ENCODE assay signal across 18 cellular contexts in the genomic region with DNA sequence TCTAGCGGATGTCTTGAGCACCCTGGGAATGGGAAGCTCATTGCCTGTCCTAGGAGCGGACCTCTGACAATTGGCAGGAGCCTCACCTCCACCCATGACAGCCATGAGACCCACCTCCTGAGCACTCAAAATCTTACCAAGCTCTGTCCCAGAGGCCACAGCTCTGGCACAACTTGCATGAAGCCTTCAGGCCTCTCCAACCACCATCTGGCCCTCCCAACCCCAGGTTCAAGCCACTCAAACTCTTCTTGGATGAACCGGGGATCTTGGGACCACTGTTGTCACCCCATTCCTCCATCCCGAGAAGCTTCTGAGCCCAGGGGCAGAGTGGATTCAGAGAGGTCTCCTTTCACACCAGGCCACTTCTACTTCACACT. TPM values are rescaled to one million over a fixed set of nuclear protein-coding genes. Genes with fewer than 3 reads are reported as not detected.
A peak's percentile ranks its signal among the peaks of the same experiment; 100 is the strongest.
DNase-seq lines count a peak whose midpoint lies in the region; ATAC-seq and TF ChIP-seq lines count a peak whose summit lies in the region.
"Had no signal": no experiment of that assay in that cellular context is flagged by ENCODE, and none has a peak within 500 bp of the region (broad histone marks: within the 10 kb centered on the region; RNA-seq: fewer than 3 reads in every experiment).

No MANE protein-coding gene starts in this region.

- no peak overlapping the region for H3K27ac Mint-ChIP-seq in activated CD4-positive, alpha-beta memory T cell treated with anti-CD3 and anti-CD28 coated beads for 36 hours
- H3K27ac Mint-ChIP-seq in activated CD4-positive, alpha-beta memory T cell treated with anti-CD3 and anti-CD28 coated beads, Interleukin-2, amount 10 ng/mL, durations not matched to agents 7 days and 5 days: no peak overlapping the region
- H3K27ac Mint-ChIP-seq in stimulated activated naive CD8-positive, alpha-beta T cell treated with anti-CD3 and anti-CD28 coated beads, Interleukin-15, Interleukin-2, amounts not matched to agents 100 ng/mL and 50 ng/mL, for 24 hours: no peak overlapping the region

- peak overlapping the region; percentile 77 for H3K4me3 Mint-ChIP-seq in activated CD4-positive, alpha-beta memory T cell treated with anti-CD3 and anti-CD28 coated beads for 36 hours
- no peak overlapping the region for H3K4me3 Mint-ChIP-seq in activated CD4-positive, alpha-beta memory T cell treated with anti-CD3 and anti-CD28 coated beads, Interleukin-2, amount 10 ng/mL, durations not matched to agents 7 days and 5 days
- peak overlapping the region; percentile 3 for H3K4me3 Mint-ChIP-seq in stimulated activated naive CD8-positive, alpha-beta T cell treated with anti-CD3 and anti-CD28 coated beads, Interleukin-15, Interleukin-2, amounts not matched to agents 100 ng/mL and 50 ng/mL, for 24 hours

- WGBS in esophagus muscularis mucosa: 100% methylated on average over 2 of the region's 4 CpGs

- TF ChIP-seq CTCF in esophagus muscularis mucosa (IDR thresholded peaks at IDR 0.05): no peak

- no peak for ATAC-seq in GM18909 (IDR thresholded peaks at IDR 0.05; ENCODE audit: poor library complexity, unreplicated experiment)
- ATAC-seq: GM12878, left ventricle myocardium superior, Right ventricle myocardium inferior had no signal

- intact Hi-C loops in activated CD4-positive, alpha-beta memory T cell treated with anti-CD3 and anti-CD28 coated beads for 36 hours (cut with micrococcal nuclease): loop anchor here (5.0 kb wide), 1 partner anchor 98 kb away; a partner anchor contains a TSS
- intact Hi-C loops in esophagus muscularis mucosa (cut with DNase I): loop anchor here (5.0 kb wide), 1 partner anchor 38 kb away; no protein-coding TSS in a partner anchor

- peaks cover 21% of the 10 kb centered on the region for H3K27me3 Mint-ChIP-seq in activated CD4-positive, alpha-beta memory T cell treated with anti-CD3 and anti-CD28 coated beads for 36 hours
- peaks cover 25% of the 10 kb centered on the region for H3K27me3 Mint-ChIP-seq in activated CD4-positive, alpha-beta memory T cell treated with anti-CD3 and anti-CD28 coated beads, Interleukin-2, amount 10 ng/mL, durations not matched to agents 7 days and 5 days
- peaks cover 19% of the 10 kb centered on the region for H3K27me3 Mint-ChIP-seq in stimulated activated naive CD8-positive, alpha-beta T cell treated with anti-CD3 and anti-CD28 coated beads, Interleukin-15, Interleukin-2, amounts not matched to agents 100 ng/mL and 50 ng/mL, for 24 hours

- peaks cover 51% of the 10 kb centered on the region for H3K4me1 Mint-ChIP-seq in activated CD4-positive, alpha-beta memory T cell treated with anti-CD3 and anti-CD28 coated beads for 36 hours (ENCODE audit: low read depth)
- peaks cover 48% of the 10 kb centered on the region for H3K4me1 Mint-ChIP-seq in activated CD4-positive, alpha-beta memory T cell treated with anti-CD3 and anti-CD28 coated beads, Interleukin-2, amount 10 ng/mL, durations not matched to agents 7 days and 5 days
- peaks cover 43% of the 10 kb centered on the region for H3K4me1 Mint-ChIP-seq in stimulated activated naive CD8-positive, alpha-beta T cell treated with anti-CD3 and anti-CD28 coated beads, Interleukin-15, Interleukin-2, amounts not matched to agents 100 ng/mL and 50 ng/mL, for 24 hours (ENCODE audit: low read depth)

- H3K36me3 ChIP-seq in esophagus muscularis mucosa: no peaks in the 10 kb centered on the region
- H3K36me3 ChIP-seq: adrenal gland, thoracic aorta had no signal

- peaks cover 10 to 24% (median 22%) of the 10 kb centered on the region in 4 donors for H3K4me1 ChIP-seq in esophagus muscularis mucosa

- H3K27me3 ChIP-seq in esophagus muscularis mucosa: peaks cover 0 to 44% (median 17%) of the 10 kb centered on the region in 4 donors

- H3K36me3 Mint-ChIP-seq in activated CD4-positive, alpha-beta memory T cell treated with anti-CD3 and anti-CD28 coated beads for 36 hours: no peaks in the 10 kb centered on the region
- H3K36me3 Mint-ChIP-seq in activated CD4-positive, alpha-beta memory T cell treated with anti-CD3 and anti-CD28 coated beads, Interleukin-2, amount 10 ng/mL, durations not matched to agents 7 days and 5 days (ENCODE audit: low read depth): no peaks in the 10 kb centered on the region
- no peaks in the 10 kb centered on the region for H3K36me3 Mint-ChIP-seq in stimulated activated naive CD8-positive, alpha-beta T cell treated with anti-CD3 and anti-CD28 coated beads, Interleukin-15, Interleukin-2, amounts not matched to agents 100 ng/mL and 50 ng/mL, for 24 hours (ENCODE audit: low read depth)

- no peak for TF ChIP-seq EP300 in esophagus muscularis mucosa (IDR thresholded peaks at IDR 0.05)

- POLR2A ChIA-PET in activated CD4-positive, alpha-beta memory T cell treated with anti-CD3 and anti-CD28 coated beads for 36 hours (lab: Charles Lee): no interaction called here
- POLR2A ChIA-PET in activated CD4-positive, alpha-beta memory T cell treated with anti-CD3 and anti-CD28 coated beads, Interleukin-2, amount 10 ng/mL, durations not matched to agents 7 days and 5 days (lab: Charles Lee): no interaction called here

- TF ChIP-seq POLR2A in esophagus muscularis mucosa (IDR thresholded peaks at IDR 0.05; ENCODE audit: low read depth): no peak

- no peak overlapping the region for H3K4me3 ChIP-seq in esophagus muscularis mucosa
- H3K4me3 ChIP-seq: adrenal gland, GM12878, thoracic aorta had no signal

- H3K9me3 Mint-ChIP-seq in activated CD4-positive, alpha-beta memory T cell treated with anti-CD3 and anti-CD28 coated beads for 36 hours: no peaks in the 10 kb centered on the region
- H3K9me3 Mint-ChIP-seq in activated CD4-positive, alpha-beta memory T cell treated with anti-CD3 and anti-CD28 coated beads, Interleukin-2, amount 10 ng/mL, durations not matched to agents 7 days and 5 days: no peaks in the 10 kb centered on the region
- H3K9me3 Mint-ChIP-seq in stimulated activated naive CD8-positive, alpha-beta T cell treated with anti-CD3 and anti-CD28 coated beads, Interleukin-15, Interleukin-2, amounts not matched to agents 100 ng/mL and 50 ng/mL, for 24 hours: no peaks in the 10 kb centered on the region

- no peaks in the 10 kb centered on the region for H3K9me3 ChIP-seq in esophagus muscularis mucosa
- H3K9me3 ChIP-seq: adrenal gland, thoracic aorta had no signal

- H3K27ac ChIP-seq in esophagus muscularis mucosa (replicated peaks in 1 of 4): no peak overlapping the region
- H3K27ac ChIP-seq: adrenal gland, thoracic aorta had no signal

- DNase-seq in activated CD4-positive, alpha-beta memory T cell treated with anti-CD3 and anti-CD28 coated beads for 36 hours: peak; percentile 6
- no peak for DNase-seq in activated CD4-positive, alpha-beta memory T cell treated with anti-CD3 and anti-CD28 coated beads, Interleukin-2, amount 10 ng/mL, durations not matched to agents 7 days and 5 days
- peak; percentile 48 for DNase-seq in activated CD8-positive, alpha-beta memory T cell treated with anti-CD3 and anti-CD28 coated beads, Interleukin-2, amount 50 U/mL, for 48 hours
- DNase-seq in islet precursor cell: peak; percentile 44
- no peak for DNase-seq in NCI-H1092 (lab: John Stamatoyannopoulos, UW)
- DNase-seq in esophagus muscularis mucosa (ENCODE audit: extremely low spot score): no peak
- DNase-seq: DMS79 treated with DMSO at 0.1 percent for 48 hours; effector CD4-positive, alpha-beta T cell; left ventricle myocardium superior; NCI-H1436 treated with DMSO at 0.1 percent for 48 hours; NCI-H526 treated with DMSO at 0.1 percent for 48 hours had no signal

- CTCF ChIA-PET in activated CD4-positive, alpha-beta memory T cell treated with anti-CD3 and anti-CD28 coated beads for 36 hours (lab: Charles Lee): interaction anchor here (1.2 kb wide), 1 partner anchor 10 kb away, joined by 3 read pairs; no protein-coding TSS in a partner anchor
- CTCF ChIA-PET in activated CD4-positive, alpha-beta memory T cell treated with anti-CD3 and anti-CD28 coated beads, Interleukin-2, amount 10 ng/mL, durations not matched to agents 7 days and 5 days (lab: Charles Lee): no interaction called here

RNA-seq across cellular contexts. Expression of a gene that starts 1.5 kb away (rescaled TPM):
- total RNA-seq in activated CD4-positive, alpha-beta memory T cell treated with anti-CD3 and anti-CD28 coated beads for 36 hours: 1 to 10 TPM; 5.9 to 6.5 TPM
- total RNA-seq in activated CD4-positive, alpha-beta memory T cell treated with anti-CD3 and anti-CD28 coated beads, Interleukin-2, amount 10 ng/mL, durations not matched to agents 7 days and 5 days: 1 to 10 TPM; 7.5 to 9.6 TPM
- 1 to 10 TPM; 3.0 to 6.6 (median 4.6) TPM for total RNA-seq in esophagus muscularis mucosa
- total RNA-seq: H4 had no signal

Comparison
In these comparisons a context has a peak if more than half of its experiments do, and no peak if none do; other contexts are left out.
1. DNase-seq: peak in activated CD4-positive, alpha-beta memory T cell treated with anti-CD3 and anti-CD28 coated beads for 36 hours (single experiment), activated CD8-positive, alpha-beta memory T cell treated with anti-CD3 and anti-CD28 coated beads, Interleukin-2, amount 50 U/mL, for 48 hours (single experiment) and islet precursor cell (single experiment); none in activated CD4-positive, alpha-beta memory T cell treated with anti-CD3 and anti-CD28 coated beads, Interleukin-2, amount 10 ng/mL, durations not matched to agents 7 days and 5 days (single experiment), NCI-H1092 (single experiment) and esophagus muscularis mucosa (single experiment).